ENCODE assay signal across 1 cellular context in the genomic region with DNA sequence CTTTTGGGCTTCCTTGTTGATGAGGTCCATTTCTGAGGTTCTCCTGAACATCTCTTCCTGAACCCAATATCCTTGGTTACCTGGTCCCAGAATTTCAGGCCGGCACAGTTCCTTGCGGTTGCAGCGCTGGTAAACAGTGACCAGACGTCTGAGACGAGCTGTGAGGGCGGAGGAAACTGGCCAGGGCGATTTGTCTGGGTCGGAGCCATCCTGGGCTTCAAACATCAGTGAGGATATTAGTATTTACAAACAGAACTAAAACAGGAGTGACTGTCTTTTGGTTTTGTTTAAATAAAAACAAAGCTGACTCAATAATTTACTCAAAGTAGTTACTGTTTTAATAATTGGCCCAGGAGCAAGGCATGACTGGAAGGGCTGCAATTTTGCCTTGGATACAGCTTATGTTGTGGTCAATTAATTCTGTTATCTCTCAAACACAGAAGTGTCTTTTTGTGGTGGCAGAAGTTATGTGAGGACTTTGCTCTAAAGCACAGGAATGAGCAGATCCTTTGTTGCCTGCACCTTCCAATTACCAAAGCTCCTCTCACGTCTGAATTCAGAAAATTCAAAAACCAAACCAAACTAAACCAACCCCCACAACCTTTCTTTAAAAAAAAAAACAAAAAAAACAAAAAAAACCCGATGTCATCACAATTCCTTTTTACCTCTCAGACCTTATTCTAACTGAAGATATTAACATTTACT.
A peak's percentile ranks its signal among the peaks of the same experiment; 100 is the strongest.
TF ChIP-seq lines count a peak whose summit lies in the region.

No MANE protein-coding gene starts in this region.

TF ChIP-seq in K562, 482 proteins besides CTCF, POLR2A, EP300 and RAD21 (continued from another document and continues in another):
- TF ChIP-seq ZBTB40 (IDR thresholded peaks at IDR 0.05), result peak; percentile 69
- TF ChIP-seq ZBTB40 (CRISPR knock-in tag; IDR thresholded peaks at IDR 0.05), result no peak
- no peak for TF ChIP-seq XRCC4 (IDR thresholded peaks at IDR 0.05; ENCODE audit: extremely low read depth, insufficient read depth, insufficient read length)
- no peak for TF ChIP-seq GABPB2 (CRISPR knock-in tag; conservative IDR thresholded peaks at IDR 0.05)
- peak; percentile 55 for TF ChIP-seq RBBP5 (IDR thresholded peaks at IDR 0.05; ENCODE audit: borderline replicate concordance, insufficient read depth, low read length, poor library complexity, severe bottlenecking)
- 0 out of 2 replicates have a peak, but pooled peaks have one; percentile 73 for TF ChIP-seq ZNF197 (CRISPR knock-in tag; IDR thresholded peaks at IDR 0.05; ENCODE audit: low read depth)
- TF ChIP-seq TEAD4 (IDR thresholded peaks at IDR 0.05; ENCODE audit: low read length), result peak; percentile 93
- no peak for TF ChIP-seq TEAD4 (CRISPR knock-in tag; IDR thresholded peaks at IDR 0.05; ENCODE audit: borderline replicate concordance)
- peak; percentile 60 for TF ChIP-seq HDAC3 (IDR thresholded peaks at IDR 0.05; ENCODE audit: borderline replicate concordance, partially characterized antibody)
- peak; percentile 68 for TF ChIP-seq ZNF766 (CRISPR knock-in tag; conservative IDR thresholded peaks at IDR 0.05)
- TF ChIP-seq TEAD1 (CRISPR knock-in tag; IDR thresholded peaks at IDR 0.05), result 0 out of 4 replicates have a peak, but pooled peaks of 1 of the 2 experiments have one; percentile 26
- peak; percentile 81 for TF ChIP-seq CBFB (CRISPR knock-in tag; IDR thresholded peaks at IDR 0.05)
- TF ChIP-seq TAL1 (IDR thresholded peaks at IDR 0.05), result peak; percentile 87
- 0 out of 2 replicates have a peak, but pooled peaks have one; percentile 49 for TF ChIP-seq RFX5 (IDR thresholded peaks at IDR 0.05; ENCODE audit: low read depth, low read length)
- TF ChIP-seq, protein P1, sequence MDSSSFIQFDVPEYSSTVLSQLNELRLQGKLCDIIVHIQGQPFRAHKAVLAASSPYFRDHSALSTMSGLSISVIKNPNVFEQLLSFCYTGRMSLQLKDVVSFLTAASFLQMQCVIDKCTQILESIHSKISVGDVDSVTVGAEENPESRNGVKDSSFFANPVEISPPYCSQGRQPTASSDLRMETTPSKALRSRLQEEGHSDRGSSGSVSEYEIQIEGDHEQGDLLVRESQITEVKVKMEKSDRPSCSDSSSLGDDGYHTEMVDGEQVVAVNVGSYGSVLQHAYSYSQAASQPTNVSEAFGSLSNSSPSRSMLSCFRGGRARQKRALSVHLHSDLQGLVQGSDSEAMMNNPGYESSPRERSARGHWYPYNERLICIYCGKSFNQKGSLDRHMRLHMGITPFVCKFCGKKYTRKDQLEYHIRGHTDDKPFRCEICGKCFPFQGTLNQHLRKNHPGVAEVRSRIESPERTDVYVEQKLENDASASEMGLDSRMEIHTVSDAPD (CRISPR knock-in tag; IDR thresholded peaks at IDR 0.05), result no peak
- TF ChIP-seq, protein P2, sequence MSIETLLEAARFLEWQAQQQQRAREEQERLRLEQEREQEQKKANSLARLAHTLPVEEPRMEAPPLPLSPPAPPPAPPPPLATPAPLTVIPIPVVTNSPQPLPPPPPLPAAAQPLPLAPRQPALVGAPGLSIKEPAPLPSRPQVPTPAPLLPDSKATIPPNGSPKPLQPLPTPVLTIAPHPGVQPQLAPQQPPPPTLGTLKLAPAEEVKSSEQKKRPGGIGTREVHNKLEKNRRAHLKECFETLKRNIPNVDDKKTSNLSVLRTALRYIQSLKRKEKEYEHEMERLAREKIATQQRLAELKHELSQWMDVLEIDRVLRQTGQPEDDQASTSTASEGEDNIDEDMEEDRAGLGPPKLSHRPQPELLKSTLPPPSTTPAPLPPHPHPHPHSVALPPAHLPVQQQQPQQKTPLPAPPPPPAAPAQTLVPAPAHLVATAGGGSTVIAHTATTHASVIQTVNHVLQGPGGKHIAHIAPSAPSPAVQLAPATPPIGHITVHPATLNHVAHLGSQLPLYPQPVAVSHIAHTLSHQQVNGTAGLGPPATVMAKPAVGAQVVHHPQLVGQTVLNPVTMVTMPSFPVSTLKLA (conservative IDR thresholded peaks at IDR 0.05), result no peak
- TF ChIP-seq ARID1B (IDR thresholded peaks at IDR 0.05), result peak; percentile 95
- TF ChIP-seq, protein P3, sequence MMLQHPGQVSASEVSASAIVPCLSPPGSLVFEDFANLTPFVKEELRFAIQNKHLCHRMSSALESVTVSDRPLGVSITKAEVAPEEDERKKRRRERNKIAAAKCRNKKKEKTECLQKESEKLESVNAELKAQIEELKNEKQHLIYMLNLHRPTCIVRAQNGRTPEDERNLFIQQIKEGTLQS (IDR thresholded peaks at IDR 0.05), result peak; percentile 31; the same call in 1 of the 2 replicates
- TF ChIP-seq, protein P3 (CRISPR knock-in tag; conservative IDR thresholded peaks at IDR 0.05), result no peak
- TF ChIP-seq DPF2 (IDR thresholded peaks at IDR 0.05), result peak; percentile 91
- no peak for TF ChIP-seq ETV6 (IDR thresholded peaks at IDR 0.05; ENCODE audit: borderline replicate concordance in 1 of 2, low read depth in 2 of 2, low read length in 1 of 2)
- TF ChIP-seq ETV6 (CRISPR knock-in tag; IDR thresholded peaks at IDR 0.05; ENCODE audit: borderline replicate concordance), result no peak
- TF ChIP-seq SMARCA4 (IDR thresholded peaks at IDR 0.05), result peak; percentile 92
- no peak for TF ChIP-seq E2F8 (IDR thresholded peaks at IDR 0.05; ENCODE audit: low read depth, partially characterized antibody)
- TF ChIP-seq VEZF1 (CRISPR knock-in tag; IDR thresholded peaks at IDR 0.05), result 0 out of 2 replicates have a peak, but pooled peaks have one; percentile 26
- no peak for TF ChIP-seq DDX20 (tag; IDR thresholded peaks at IDR 0.05; ENCODE audit: low read depth)
- peak; percentile 47 for TF ChIP-seq GATA2 (CRISPR knock-in tag; IDR thresholded peaks at IDR 0.05)
- TF ChIP-seq, protein P4, sequence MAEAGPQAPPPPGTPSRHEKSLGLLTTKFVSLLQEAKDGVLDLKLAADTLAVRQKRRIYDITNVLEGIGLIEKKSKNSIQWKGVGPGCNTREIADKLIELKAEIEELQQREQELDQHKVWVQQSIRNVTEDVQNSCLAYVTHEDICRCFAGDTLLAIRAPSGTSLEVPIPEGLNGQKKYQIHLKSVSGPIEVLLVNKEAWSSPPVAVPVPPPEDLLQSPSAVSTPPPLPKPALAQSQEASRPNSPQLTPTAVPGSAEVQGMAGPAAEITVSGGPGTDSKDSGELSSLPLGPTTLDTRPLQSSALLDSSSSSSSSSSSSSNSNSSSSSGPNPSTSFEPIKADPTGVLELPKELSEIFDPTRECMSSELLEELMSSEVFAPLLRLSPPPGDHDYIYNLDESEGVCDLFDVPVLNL (CRISPR knock-in tag; IDR thresholded peaks at IDR 0.05; ENCODE audit: low read depth), result no peak
- TF ChIP-seq NCOA1 (IDR thresholded peaks at IDR 0.05; ENCODE audit: low read depth), result peak; percentile 60
- peak; percentile 58; the same call in 1 of the 2 replicates for TF ChIP-seq STAT5A (IDR thresholded peaks at IDR 0.05; ENCODE audit: borderline replicate concordance, low read length)
- TF ChIP-seq, protein P5, sequence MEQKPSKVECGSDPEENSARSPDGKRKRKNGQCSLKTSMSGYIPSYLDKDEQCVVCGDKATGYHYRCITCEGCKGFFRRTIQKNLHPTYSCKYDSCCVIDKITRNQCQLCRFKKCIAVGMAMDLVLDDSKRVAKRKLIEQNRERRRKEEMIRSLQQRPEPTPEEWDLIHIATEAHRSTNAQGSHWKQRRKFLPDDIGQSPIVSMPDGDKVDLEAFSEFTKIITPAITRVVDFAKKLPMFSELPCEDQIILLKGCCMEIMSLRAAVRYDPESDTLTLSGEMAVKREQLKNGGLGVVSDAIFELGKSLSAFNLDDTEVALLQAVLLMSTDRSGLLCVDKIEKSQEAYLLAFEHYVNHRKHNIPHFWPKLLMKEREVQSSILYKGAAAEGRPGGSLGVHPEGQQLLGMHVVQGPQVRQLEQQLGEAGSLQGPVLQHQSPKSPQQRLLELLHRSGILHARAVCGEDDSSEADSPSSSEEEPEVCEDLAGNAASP (IDR thresholded peaks at IDR 0.05), result 0 out of 2 replicates have a peak, but pooled peaks have one; percentile 27
